ENCODE assay signal across 9 cellular contexts in genomic region chr4:168632246-168632832, GRCh38.
DNase-seq lines count a peak whose midpoint lies in the region; ATAC-seq, FAIRE-seq and TF ChIP-seq lines count a peak whose summit lies in the region.
"Had no signal": no experiment of that assay in that cellular context is flagged by ENCODE, and none has a peak within 500 bp of the region (broad histone marks: within the 10 kb centered on the region; RNA-seq: fewer than 3 reads in every experiment).

No MANE protein-coding gene starts in this region.

- no peaks in the 10 kb centered on the region for H3K9me2 ChIP-seq in HCT116 (ENCODE audit: insufficient read depth)

- TF ChIP-seq CTCF in HCT116 (IDR thresholded peaks at IDR 0.05 in 2 of 3, conservative IDR thresholded peaks at IDR 0.05 in 1 of 3; ENCODE audit: borderline replicate concordance in 1 of 3, insufficient read depth in 1 of 3, low read depth in 2 of 3, low read length in 2 of 3) (no peak), astrocyte (IDR thresholded peaks at IDR 0.05; ENCODE audit: insufficient read depth, low read depth, low read length) (no peak)

- H4K20me1 ChIP-seq in HCT116 (ENCODE audit: insufficient read depth) (no peaks in the 10 kb centered on the region), astrocyte (ENCODE audit: insufficient read depth, low read length) (no peaks in the 10 kb centered on the region)

- peak overlapping the region; percentile 94 for H3K27ac ChIP-seq in HCT116 (ENCODE audit: low read depth, low read length)
- peak overlapping the region; percentile 91 for H3K27ac ChIP-seq in astrocyte (ENCODE audit: low read depth, low read length)

- peaks cover 76 to 79% of the 10 kb centered on the region in 2 experiments for H3K4me1 ChIP-seq in HCT116 (ENCODE audit: control insufficient read depth in 1 of 2, insufficient read depth in 2 of 2, low read length in 2 of 2)
- H3K4me1 ChIP-seq in astrocyte (ENCODE audit: insufficient read depth, low read length), result peaks cover 49% of the 10 kb centered on the region

- peaks cover 2% of the 10 kb centered on the region for H3K36me3 Mint-ChIP-seq in astrocyte (ENCODE audit: low read depth, unreplicated experiment)

- DNase-seq in HCT116 (ENCODE audit: low read depth, low spot score), result no peak
- DNase-seq in astrocyte (ENCODE audit: low read depth), result peak; percentile 54
- no peak for DNase-seq in skeletal muscle cell (ENCODE audit: low read depth)
- no peak for DNase-seq in RKO (ENCODE audit: low spot score)
- DNase-seq in GM03348 (ENCODE audit: low spot score), result no peak
- DNase-seq in NCI-H146 treated with DMSO at 0.1 percent for 48 hours (lab: John Stamatoyannopoulos, UW; ENCODE audit: unreplicated experiment), result no peak
- DNase-seq: cortex of kidney had no signal

- FAIRE-seq in astrocyte (lab: Jason Lieb, UNC), result no peak

- H2AFZ ChIP-seq in HCT116 (ENCODE audit: low read depth, low read length, poor library complexity, severe bottlenecking) (no peak overlapping the region), astrocyte (ENCODE audit: low read depth, low read length) (no peak overlapping the region)

- H3K4me3 ChIP-seq in HCT116 (replicated peaks in 1 of 2; ENCODE audit: low read depth in 1 of 2, low read length in 2 of 2), result peak overlapping the region; percentile 65 to 73
- H3K4me3 ChIP-seq in astrocyte (ENCODE audit: insufficient read depth, low read depth, low read length), result peak overlapping the region; percentile 91
- peak overlapping the region; percentile 76; the same call in 1 of the 2 replicates for H3K4me3 ChIP-seq in iPS-18c (ENCODE audit: insufficient read depth, low read depth, low read length)
- peak overlapping the region; percentile 76 for H3K4me3 ChIP-seq in skeletal muscle cell (ENCODE audit: low read depth, low read length)

- intact Hi-C loops in HCT116 (cut with micrococcal nuclease), result no loop called here

- H3K27me3 Mint-ChIP-seq in astrocyte (ENCODE audit: low read depth, unreplicated experiment), result no peaks in the 10 kb centered on the region

- RAD21 ChIA-PET in HCT116 (lab: Charles Lee; ENCODE audit: low non-redundant PET in 1 of 2, low total read pairs in 2 of 2, uncharacterized antibody in 2 of 2, unreplicated experiment in 2 of 2), result interaction anchor here (0.6 to 1.3 kb wide), 2 partner anchors 47 to 65 kb away, joined by 3 read pairs; no protein-coding TSS in a partner anchor

- TSS peak; percentile 56 for BruUV-seq in HCT116 (replicated peaks; lab: Mats Ljungman, UMichigan)

- TF ChIP-seq POLR2A in HCT116 (IDR thresholded peaks at IDR 0.05; ENCODE audit: borderline replicate concordance, extremely low read depth, insufficient read depth, insufficient read length), result no peak

- H3K9me3 Mint-ChIP-seq in astrocyte (ENCODE audit: unreplicated experiment), result no peaks in the 10 kb centered on the region

- peaks cover 52% of the 10 kb centered on the region for H3K4me1 Mint-ChIP-seq in astrocyte (ENCODE audit: low read depth, unreplicated experiment)

- H3K9ac ChIP-seq in HCT116 (ENCODE audit: low read length), result peak overlapping the region; percentile 74
- H3K9ac ChIP-seq in astrocyte (ENCODE audit: low read length), result peak overlapping the region; percentile 97

- peak overlapping the region; percentile 95 for H3K27ac Mint-ChIP-seq in astrocyte (ENCODE audit: unreplicated experiment)

- no peaks in the 10 kb centered on the region for H3K27me3 ChIP-seq in HCT116 (ENCODE audit: insufficient read depth, low read length)
- no peaks in the 10 kb centered on the region for H3K27me3 ChIP-seq in astrocyte (ENCODE audit: insufficient read depth, low read length)

- peak overlapping the region; percentile 98 for H3K4me3 Mint-ChIP-seq in astrocyte (ENCODE audit: unreplicated experiment)

- H3K36me3 ChIP-seq in HCT116 (ENCODE audit: control insufficient read depth in 1 of 2, insufficient read depth in 2 of 2, low read length in 2 of 2) (no peaks in the 10 kb centered on the region), astrocyte (ENCODE audit: insufficient read depth, low read length) (no peaks in the 10 kb centered on the region)

- H3K9me3 ChIP-seq in HCT116 (ENCODE audit: control insufficient read depth in 1 of 2, insufficient read depth in 1 of 2, low read depth in 1 of 2, low read length in 2 of 2) (no peaks in the 10 kb centered on the region), astrocyte (ENCODE audit: insufficient read depth, low read depth, low read length) (no peaks in the 10 kb centered on the region), iPS-18c (ENCODE audit: control insufficient read depth, insufficient read depth, low read length) (no peaks in the 10 kb centered on the region)

- peaks cover 52% of the 10 kb centered on the region for H3K79me2 ChIP-seq in HCT116 (ENCODE audit: insufficient read depth, low read length)
- H3K79me2 ChIP-seq in astrocyte (ENCODE audit: insufficient read depth, low read length), result peaks cover 45% of the 10 kb centered on the region

- POLR2A ChIA-PET in HCT116 (lab: Charles Lee), result interaction anchor here (0.7 kb wide), 1 partner anchor 46 kb away, joined by 3 read pairs; no protein-coding TSS in a partner anchor

- no peak for TF ChIP-seq RAD21 in HCT116 (IDR thresholded peaks at IDR 0.05; ENCODE audit: low read depth)

- H3K4me2 ChIP-seq in HCT116 (ENCODE audit: low read length), result peak overlapping the region; percentile 96
- H3K4me2 ChIP-seq in astrocyte (ENCODE audit: low read length), result peak overlapping the region; percentile 94

- CTCF ChIA-PET in HCT116 (lab: Charles Lee), result interaction anchor here (2.9 kb wide), 1 partner anchor 47 kb away, joined by 8 read pairs; no protein-coding TSS in a partner anchor

- ATAC-seq in HCT116 (no peak), HG02610 (IDR thresholded peaks at IDR 0.05; ENCODE audit: unreplicated experiment) (no peak)

TF ChIP-seq in HCT116, 20 proteins besides CTCF, POLR2A, EP300 and RAD21:
- no peak for TF ChIP-seq EZH2phosphoT487 (IDR thresholded peaks at IDR 0.05; ENCODE audit: borderline replicate concordance)
- TF ChIP-seq CEBPB (IDR thresholded peaks at IDR 0.05; ENCODE audit: low read depth), result no peak
- TF ChIP-seq EGR1 (IDR thresholded peaks at IDR 0.05; ENCODE audit: low read depth), result no peak
- TF ChIP-seq TCF7L2 (IDR thresholded peaks at IDR 0.05; ENCODE audit: borderline replicate concordance, extremely low read depth, insufficient read depth, insufficient read length), result no peak
